Comparison of ENCODE assay signal across 17 cellular contexts in the genomic region with DNA sequence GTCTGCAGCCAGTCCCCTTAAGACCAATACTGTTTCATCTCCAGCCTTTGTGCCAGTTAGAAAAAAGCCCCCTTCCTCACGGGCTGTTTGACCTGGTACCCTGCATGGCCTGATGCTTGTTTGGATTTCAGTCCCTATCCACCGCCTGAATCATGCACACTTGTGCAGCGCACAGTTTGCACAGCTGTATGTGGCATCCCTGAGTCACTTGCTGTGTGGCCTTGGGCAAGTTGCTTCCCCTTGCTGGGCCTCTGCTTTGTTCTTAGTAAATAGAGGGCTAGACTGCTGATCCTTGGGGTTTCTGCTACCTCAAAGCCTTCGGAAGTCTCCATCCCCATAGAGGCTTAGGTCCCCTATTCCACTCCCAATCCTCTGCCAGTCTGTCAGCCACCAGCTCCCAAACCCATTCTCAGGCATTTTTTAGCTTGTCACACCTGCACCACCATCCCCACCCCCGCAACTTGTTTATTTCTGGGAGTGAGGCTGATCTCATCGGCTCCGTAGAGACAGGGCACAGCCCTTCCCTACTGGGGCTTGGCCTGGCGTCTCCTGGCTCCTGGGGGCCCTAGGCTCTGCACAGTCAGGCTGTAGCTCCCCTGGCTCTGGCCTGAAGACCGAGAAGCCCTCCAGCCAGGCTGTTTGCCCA. TPM values are rescaled to one million over a fixed set of nuclear protein-coding genes. Genes with fewer than 3 reads are reported as not detected.
A peak's percentile ranks its signal among the peaks of the same experiment; 100 is the strongest.
DNase-seq lines count a peak whose midpoint lies in the region; ATAC-seq, FAIRE-seq and TF ChIP-seq lines count a peak whose summit lies in the region.
"Had no signal": no experiment of that assay in that cellular context is flagged by ENCODE, and none has a peak within 500 bp of the region (broad histone marks: within the 10 kb centered on the region; RNA-seq: fewer than 3 reads in every experiment).

No MANE protein-coding gene starts in this region.

- H3K27me3 ChIP-seq in H9 (ENCODE audit: insufficient read depth, low read length) (no peaks in the 10 kb centered on the region), NT2/D1 (ENCODE audit: insufficient read depth, insufficient read length) (no peaks in the 10 kb centered on the region), endothelial cell of umbilical vein (ENCODE audit: control insufficient read depth in 2 of 2, insufficient read depth in 2 of 2, low read length in 2 of 2) (no peaks in the 10 kb centered on the region), parathyroid adenoma (ENCODE audit: control insufficient read depth, insufficient read depth, low read length) (no peaks in the 10 kb centered on the region), upper lobe of right lung (no peaks in the 10 kb centered on the region)
- no peaks in the 10 kb centered on the region for H3K27me3 ChIP-seq in naive thymus-derived CD4-positive, alpha-beta T cell (ENCODE audit: control insufficient read depth in 2 of 2, insufficient read depth in 2 of 2, low read length in 2 of 2)

- intact Hi-C loops in endothelial cell of umbilical vein (cut with micrococcal nuclease) = no loop called here
- intact Hi-C loops in upper lobe of right lung (cut with DNase I) = no loop called here
- intact Hi-C loops in naive thymus-derived CD4-positive, alpha-beta T cell (cut with micrococcal nuclease) = no loop called here

- H3K27me3 Mint-ChIP-seq in H9 (ENCODE audit: low read depth) = peaks cover 16% of the 10 kb centered on the region
- no peaks in the 10 kb centered on the region for H3K27me3 Mint-ChIP-seq in naive thymus-derived CD4-positive, alpha-beta T cell
- H3K27me3 Mint-ChIP-seq in stimulated activated naive B cell treated with anti-CD40 and anti-IgM and Interleukin-4, amounts not matched to agents 10 μg/mL and 1 μg/mL and 100 μg/mL, for 72 hours = no peaks in the 10 kb centered on the region

- no peak overlapping the region for H2BK12ac ChIP-seq in H9 (ENCODE audit: insufficient read length, low read depth, low read length)

- H4K5ac ChIP-seq in H9 (ENCODE audit: insufficient read length, low read depth, low read length) = no peak overlapping the region

- H2AK5ac ChIP-seq in H9 (ENCODE audit: insufficient read length, low read length) = no peak overlapping the region

- no peak overlapping the region for H3K23ac ChIP-seq in H9 (ENCODE audit: insufficient read length, low read depth, low read length)

- no peak overlapping the region for H2AFZ ChIP-seq in H9 (ENCODE audit: low read length)
- H2AFZ ChIP-seq in endothelial cell of umbilical vein (ENCODE audit: low read depth, low read length) = no peak overlapping the region
- peak overlapping the region; percentile 61 for H2AFZ ChIP-seq in parathyroid adenoma

- H3K79me2 ChIP-seq in H9 (ENCODE audit: insufficient read depth, low read length) (no peaks in the 10 kb centered on the region), endothelial cell of umbilical vein (ENCODE audit: control insufficient read depth, insufficient read depth, low read length) (no peaks in the 10 kb centered on the region), parathyroid adenoma (no peaks in the 10 kb centered on the region)

- no peak overlapping the region for H3K56ac ChIP-seq in H9 (ENCODE audit: insufficient read length, low read depth, low read length)

- H3K4me3 Mint-ChIP-seq in H9 = no peak overlapping the region; a peak in 1 of 5 replicates
- H3K4me3 Mint-ChIP-seq in naive thymus-derived CD4-positive, alpha-beta T cell = no peak overlapping the region
- no peak overlapping the region for H3K4me3 Mint-ChIP-seq in stimulated activated naive B cell treated with anti-CD40 and anti-IgM and Interleukin-4, amounts not matched to agents 10 μg/mL and 1 μg/mL and 100 μg/mL, for 72 hours
- H3K4me3 Mint-ChIP-seq: activated naive CD4-positive, alpha-beta T cell treated with anti-CD3 and anti-CD28 coated beads for 36 hours; CD8-positive, alpha-beta memory T cell; neural crest cell; stimulated activated effector memory CD8-positive, alpha-beta T cell treated with anti-CD3 and anti-CD28 coated beads, Interleukin-12 subunit alpha, Interleukin-12 subunit beta, amount 100 ng/mL, for 72 hours had no signal

- H4K91ac ChIP-seq in H9 (ENCODE audit: insufficient read length, low read depth, low read length) = no peak overlapping the region

- no peaks in the 10 kb centered on the region for H3K79me1 ChIP-seq in H9 (ENCODE audit: insufficient read depth, low read depth, low read length, poor library complexity, severe bottlenecking)

- no peak overlapping the region for H3K9ac ChIP-seq in H9 (ENCODE audit: extremely low read depth, insufficient read length, low read length)
- peak overlapping the region; percentile 12 for H3K9ac ChIP-seq in NT2/D1 (ENCODE audit: insufficient read length, low read depth)
- H3K9ac ChIP-seq in endothelial cell of umbilical vein (replicated peaks; ENCODE audit: extremely low read depth, insufficient read depth, low read length) = no peak overlapping the region
- no peak overlapping the region for H3K9ac ChIP-seq in parathyroid adenoma

- H3K4me1 ChIP-seq in H9 (ENCODE audit: insufficient read depth, low read length) (peaks cover 2% of the 10 kb centered on the region; the same call in 1 of the 2 replicates), NT2/D1 (ENCODE audit: insufficient read depth, insufficient read length) (peaks cover 59% of the 10 kb centered on the region), endothelial cell of umbilical vein (ENCODE audit: control insufficient read depth, extremely low read depth, insufficient read depth, low read length) (peaks cover 47% of the 10 kb centered on the region), parathyroid adenoma (peaks cover 18% of the 10 kb centered on the region), upper lobe of right lung (no peaks in the 10 kb centered on the region)
- no peaks in the 10 kb centered on the region for H3K4me1 ChIP-seq in naive thymus-derived CD4-positive, alpha-beta T cell (ENCODE audit: control insufficient read depth in 2 of 2, insufficient read depth in 2 of 2, low read length in 2 of 2)

- ATAC-seq in upper lobe of right lung = no peak
- ATAC-seq in naive thymus-derived CD4-positive, alpha-beta T cell = no peak
- ATAC-seq in stimulated activated naive B cell treated with anti-CD40 and anti-IgM and Interleukin-4, amounts not matched to agents 10 μg/mL and 1 μg/mL and 100 μg/mL, for 72 hours (replicated peaks) = no peak
- ATAC-seq: stimulated activated effector memory CD8-positive, alpha-beta T cell treated with anti-CD3 and anti-CD28 coated beads, Interleukin-12 subunit alpha, Interleukin-12 subunit beta, amount 100 ng/mL, for 72 hours had no signal

- H2BK20ac ChIP-seq in H9 (ENCODE audit: low read depth, low read length, poor library complexity, severe bottlenecking) = no peak overlapping the region

- H3K9me3 ChIP-seq in H9 (ENCODE audit: control insufficient read depth, low read depth, low read length) = no peaks in the 10 kb centered on the region
- no peaks in the 10 kb centered on the region for H3K9me3 ChIP-seq in NT2/D1 (ENCODE audit: insufficient read depth, low read length)
- no peaks in the 10 kb centered on the region for H3K9me3 ChIP-seq in endothelial cell of umbilical vein (replicated peaks; ENCODE audit: control insufficient read depth, insufficient read depth, low read length)
- H3K9me3 ChIP-seq in parathyroid adenoma (ENCODE audit: control insufficient read depth, low read length) = no peaks in the 10 kb centered on the region
- H3K9me3 ChIP-seq in upper lobe of right lung = no peaks in the 10 kb centered on the region
- no peaks in the 10 kb centered on the region for H3K9me3 ChIP-seq in naive thymus-derived CD4-positive, alpha-beta T cell (ENCODE audit: control insufficient read depth in 2 of 3, low read length in 3 of 3)

- no peak overlapping the region for H3K4ac ChIP-seq in H9 (ENCODE audit: low read depth, low read length)

- H3K4me3 ChIP-seq in NT2/D1 (ENCODE audit: insufficient read length, low read depth) (no peak overlapping the region), endothelial cell of umbilical vein (replicated peaks in 1 of 3; ENCODE audit: insufficient read depth in 1 of 3, low read depth in 1 of 3, low read length in 3 of 3) (no peak overlapping the region), parathyroid adenoma (ENCODE audit: low read depth, low read length) (no peak overlapping the region), upper lobe of right lung (no peak overlapping the region)
- no peak overlapping the region for H3K4me3 ChIP-seq in naive thymus-derived CD4-positive, alpha-beta T cell (ENCODE audit: low read length)

- peaks cover 40 to 55% of the 10 kb centered on the region in 2 experiments for H3K4me1 Mint-ChIP-seq in H9
- peaks cover 0 to 7% (median 4%) of the 10 kb centered on the region in 7 donors for H3K4me1 Mint-ChIP-seq in naive thymus-derived CD4-positive, alpha-beta T cell
- no peaks in the 10 kb centered on the region for H3K4me1 Mint-ChIP-seq in stimulated activated naive B cell treated with anti-CD40 and anti-IgM and Interleukin-4, amounts not matched to agents 10 μg/mL and 1 μg/mL and 100 μg/mL, for 72 hours

- H4K20me1 ChIP-seq in H9 (ENCODE audit: control insufficient read depth, insufficient read depth, insufficient read length) (no peaks in the 10 kb centered on the region), endothelial cell of umbilical vein (replicated peaks; ENCODE audit: control insufficient read depth, extremely low read depth, insufficient read depth, low read length) (no peaks in the 10 kb centered on the region)

- H4K8ac ChIP-seq in H9 (replicated peaks; ENCODE audit: insufficient read length, low read depth, low read length) = no peak overlapping the region

- no peak overlapping the region for H3K4me2 ChIP-seq in H9 (ENCODE audit: insufficient read depth, insufficient read length, low read length)
- H3K4me2 ChIP-seq in endothelial cell of umbilical vein (ENCODE audit: insufficient read depth, low read length) = no peak overlapping the region
- no peak overlapping the region for H3K4me2 ChIP-seq in parathyroid adenoma (ENCODE audit: low read length)

- no peaks in the 10 kb centered on the region for H3K36me3 Mint-ChIP-seq in H9 (ENCODE audit: insufficient read depth in 1 of 3, low read depth in 3 of 3)
- no peaks in the 10 kb centered on the region for H3K36me3 Mint-ChIP-seq in naive thymus-derived CD4-positive, alpha-beta T cell
- H3K36me3 Mint-ChIP-seq in stimulated activated naive B cell treated with anti-CD40 and anti-IgM and Interleukin-4, amounts not matched to agents 10 μg/mL and 1 μg/mL and 100 μg/mL, for 72 hours = no peaks in the 10 kb centered on the region
- H3K36me3 Mint-ChIP-seq: CD8-positive, alpha-beta memory T cell; stimulated activated effector memory CD8-positive, alpha-beta T cell treated with anti-CD3 and anti-CD28 coated beads, Interleukin-12 subunit alpha, Interleukin-12 subunit beta, amount 100 ng/mL, for 72 hours had no signal

- H3K9me3 Mint-ChIP-seq in H9 = no peaks in the 10 kb centered on the region; a peak in 1 of 5 replicates
- H3K9me3 Mint-ChIP-seq in naive thymus-derived CD4-positive, alpha-beta T cell = peaks cover 0 to 1% (median 0%) of the 10 kb centered on the region in 11 donors
- no peaks in the 10 kb centered on the region for H3K9me3 Mint-ChIP-seq in stimulated activated naive B cell treated with anti-CD40 and anti-IgM and Interleukin-4, amounts not matched to agents 10 μg/mL and 1 μg/mL and 100 μg/mL, for 72 hours
- H3K9me3 Mint-ChIP-seq: activated naive CD4-positive, alpha-beta T cell treated with anti-CD3 and anti-CD28 coated beads for 36 hours; CD8-positive, alpha-beta memory T cell; neural crest cell; stimulated activated effector memory CD8-positive, alpha-beta T cell treated with anti-CD3 and anti-CD28 coated beads, Interleukin-12 subunit alpha, Interleukin-12 subunit beta, amount 100 ng/mL, for 72 hours had no signal

- no CpG with 5 or more reads among the region's 9 CpGs for WGBS in H9 (ENCODE audit: extremely low coverage, insufficient read length, low lambda C conversion rate)

- POLR2A ChIA-PET in endothelial cell of umbilical vein (lab: Charles Lee) = interaction anchor here (0.8 kb wide), 1 partner anchor 66 kb away, joined by 3 read pairs; no protein-coding TSS in a partner anchor
- POLR2A ChIA-PET in naive thymus-derived CD4-positive, alpha-beta T cell (lab: Charles Lee) = no interaction called here

- H2BK15ac ChIP-seq in H9 (ENCODE audit: low read depth, low read length) = no peak overlapping the region

- no peak for DNase-seq in H9
- DNase-seq in NT2/D1 (ENCODE audit: low read depth, low spot score) = no peak
- no peak for DNase-seq in endothelial cell of umbilical vein (ENCODE audit: low read depth, low spot score)
- DNase-seq in upper lobe of right lung = no peak
- DNase-seq in naive thymus-derived CD4-positive, alpha-beta T cell = no peak
- DNase-seq in NOMO-1 treated with dmso at 0.1 percent for 144 hours (lab: John Stamatoyannopoulos, UW; ENCODE audit: unreplicated experiment) = no peak
- no peak for DNase-seq in stimulated activated naive B cell treated with anti-CD40 and anti-IgM and Interleukin-4, amounts not matched to agents 10 μg/mL and 1 μg/mL and 100 μg/mL, for 72 hours
- DNase-seq: activated CD4-positive, alpha-beta T cell treated with anti-CD3 and anti-CD28 coated beads, Interleukin-2, amount 50 U/mL, for 1 hour; activated naive CD4-positive, alpha-beta T cell treated with anti-CD3 and anti-CD28 coated beads for 36 hours; CD8-positive, alpha-beta memory T cell; foreskin melanocyte; GOT3; NCI-H446 treated with DMSO at 0.1 percent for 48 hours had no signal

- H3K27ac ChIP-seq in H9 (ENCODE audit: insufficient read length, low read depth, low read length) (no peak overlapping the region), endothelial cell of umbilical vein (ENCODE audit: insufficient read depth, low read depth, low read length) (peak overlapping the region; percentile 10), parathyroid adenoma (no peak overlapping the region), upper lobe of right lung (no peak overlapping the region)
- no peak overlapping the region for H3K27ac ChIP-seq in naive thymus-derived CD4-positive, alpha-beta T cell (ENCODE audit: low read depth, low read length)

- no peak overlapping the region for H3K14ac ChIP-seq in H9 (ENCODE audit: insufficient read depth, low read length)

- no peak overlapping the region for H2BK120ac ChIP-seq in H9 (ENCODE audit: low read depth, low read length, poor library complexity, severe bottlenecking)

- TF ChIP-seq POLR2A in endothelial cell of umbilical vein (IDR thresholded peaks at IDR 0.05; ENCODE audit: low read depth, low read length) = no peak

- peak overlapping the region in 1 of 3 experiments; percentile 68; a peak in 2 of 7 replicates for H3K27ac Mint-ChIP-seq in H9
- H3K27ac Mint-ChIP-seq in naive thymus-derived CD4-positive, alpha-beta T cell = no peak overlapping the region
- H3K27ac Mint-ChIP-seq in stimulated activated naive B cell treated with anti-CD40 and anti-IgM and Interleukin-4, amounts not matched to agents 10 μg/mL and 1 μg/mL and 100 μg/mL, for 72 hours = no peak overlapping the region
- H3K27ac Mint-ChIP-seq: activated naive CD4-positive, alpha-beta T cell treated with anti-CD3 and anti-CD28 coated beads for 36 hours; CD8-positive, alpha-beta memory T cell; stimulated activated effector memory CD8-positive, alpha-beta T cell treated with anti-CD3 and anti-CD28 coated beads, Interleukin-12 subunit alpha, Interleukin-12 subunit beta, amount 100 ng/mL, for 72 hours had no signal

- FAIRE-seq in endothelial cell of umbilical vein (lab: Jason Lieb, UNC) = peak; percentile 40
- FAIRE-seq: colon had no signal

- no peaks in the 10 kb centered on the region for H3K23me2 ChIP-seq in H9 (ENCODE audit: insufficient read length, low read depth, low read length, poor library complexity, severe bottlenecking)

- no peak overlapping the region for H2BK5ac ChIP-seq in H9 (ENCODE audit: insufficient read length, low read length)

- H3K36me3 ChIP-seq in NT2/D1 (ENCODE audit: insufficient read depth, insufficient read length, low read length) (no peaks in the 10 kb centered on the region), endothelial cell of umbilical vein (ENCODE audit: control insufficient read depth in 2 of 2, extremely low read depth in 1 of 2, insufficient read depth in 2 of 2, low read length in 2 of 2) (no peaks in the 10 kb centered on the region), parathyroid adenoma (ENCODE audit: control insufficient read depth, insufficient read depth, low read length) (no peaks in the 10 kb centered on the region), upper lobe of right lung (no peaks in the 10 kb centered on the region)
- H3K36me3 ChIP-seq in naive thymus-derived CD4-positive, alpha-beta T cell (ENCODE audit: control insufficient read depth in 2 of 3, insufficient read depth in 3 of 3, low read length in 3 of 3) = no peaks in the 10 kb centered on the region

- no peak for TF ChIP-seq CTCF in H9 (conservative IDR thresholded peaks at IDR 0.05)
- TF ChIP-seq CTCF in endothelial cell of umbilical vein (IDR thresholded peaks at IDR 0.05; ENCODE audit: extremely low read depth in 1 of 2, insufficient read depth in 1 of 2, low read depth in 1 of 2, low read length in 2 of 2) = no peak
- TF ChIP-seq CTCF in parathyroid adenoma (IDR thresholded peaks at IDR 0.05) = no peak
- TF ChIP-seq CTCF in upper lobe of right lung (IDR thresholded peaks at IDR 0.05) = no peak

- CTCF ChIA-PET in endothelial cell of umbilical vein (lab: Charles Lee) = interaction anchor here (1.2 to 2.5 kb wide), 3 partner anchors 9 to 96 kb away, joined by 3 to 8 read pairs (median 6); partner anchors contain the start of gene KRT80
- CTCF ChIA-PET in naive thymus-derived CD4-positive, alpha-beta T cell (lab: Charles Lee) = no interaction called here

- H3T11ph ChIP-seq in H9 (ENCODE audit: low read length) = no peak overlapping the region

- dilution Hi-C loops in endothelial cell of umbilical vein (cut with MboI; ENCODE audit: extremely low pct_ligation_motif_present, low sequenced_read_pairs) = no loop called here

- H3K18ac ChIP-seq in H9 (ENCODE audit: insufficient read length, low read depth, low read length) = peak overlapping the region; percentile 58

- no peaks in the 10 kb centered on the region for H3K9me1 ChIP-seq in endothelial cell of umbilical vein (replicated peaks; ENCODE audit: control insufficient read depth, extremely low read depth, insufficient read depth, low read length)

- no TSS peak for BruUV-seq in endothelial cell of umbilical vein (replicated peaks; lab: Mats Ljungman, UMichigan)

RNA-seq across cellular contexts. Expression of gene KRT80, which starts 8.8 kb away (rescaled TPM):
- 0.07 TPM in 1 of 2 replicates, not detected in the other for total RNA-seq in H9 (2021)
- 21.7 and 23.7 TPM in 2 replicates for total RNA-seq in endothelial cell of umbilical vein
- polyA plus RNA-seq in endothelial cell of umbilical vein = 12.3 and 13.6 TPM in 2 replicates
- 14.2 and 14.7 TPM in 2 replicates for polyA plus RNA-seq in endothelial cell of umbilical vein (2011; cell fraction: cytosol; rRNA removed)
- 21.6 and 24.7 TPM in 2 replicates for polyA plus RNA-seq in endothelial cell of umbilical vein (2011; cell fraction: nucleus; rRNA removed)
- 6.5 and 10.4 TPM in 2 replicates for polyA plus RNA-seq in endothelial cell of umbilical vein (2012)
- 11.6 and 14.8 TPM in 2 replicates for polyA minus RNA-seq in endothelial cell of umbilical vein
- 68.4 TPM for polyA minus RNA-seq in endothelial cell of umbilical vein (2011; cell fraction: cytosol; rRNA and poly(A)+ RNA removed)
- polyA minus RNA-seq in endothelial cell of umbilical vein (2011; cell fraction: nucleus; rRNA and poly(A)+ RNA removed) = 5.7 and 6.3 TPM in 2 replicates
- total RNA-seq in upper lobe of right lung = 8.6 TPM
- total RNA-seq in naive thymus-derived CD4-positive, alpha-beta T cell = under 1 TPM in 1 of 5 experiments, not detected in 4; 0.12 TPM
- polyA plus RNA-seq in naive thymus-derived CD4-positive, alpha-beta T cell = not detected
- total RNA-seq: activated naive CD4-positive, alpha-beta T cell treated with anti-CD3 and anti-CD28 coated beads for 36 hours; CD8-positive, alpha-beta memory T cell; neural crest cell had no signal
- polyA plus RNA-seq: CD8-positive, alpha-beta memory T cell had no signal

RNA-seq across cellular contexts. Expression of gene KRT7, which starts 50.0 kb away (rescaled TPM):
- total RNA-seq in H9 (2021) (8.9 and 10.0 TPM in 2 replicates), endothelial cell of umbilical vein (293 and 420 TPM in 2 replicates), upper lobe of right lung (664 TPM)
- polyA plus RNA-seq in endothelial cell of umbilical vein = 120 and 131 TPM in 2 replicates
- 170 and 179 TPM in 2 replicates for polyA plus RNA-seq in endothelial cell of umbilical vein (2011; cell fraction: cytosol; rRNA removed)
- polyA plus RNA-seq in endothelial cell of umbilical vein (2011; cell fraction: nucleus; rRNA removed) = 202 and 253 TPM in 2 replicates
- 398 and 588 TPM in 2 replicates for polyA plus RNA-seq in endothelial cell of umbilical vein (2012)
- 110 and 113 TPM in 2 replicates for polyA minus RNA-seq in endothelial cell of umbilical vein
- 331 TPM for polyA minus RNA-seq in endothelial cell of umbilical vein (2011; cell fraction: cytosol; rRNA and poly(A)+ RNA removed)
- polyA minus RNA-seq in endothelial cell of umbilical vein (2011; cell fraction: nucleus; rRNA and poly(A)+ RNA removed) = 34.1 and 37.4 TPM in 2 replicates
- total RNA-seq in naive thymus-derived CD4-positive, alpha-beta T cell = 10 to 100 TPM in 1 of 5 experiments, not detected in 4; 36.1 TPM
- polyA plus RNA-seq in naive thymus-derived CD4-positive, alpha-beta T cell = not detected
- total RNA-seq: neural crest cell had no signal
- polyA plus RNA-seq: CD8-positive, alpha-beta memory T cell had no signal
